In the genomic region with DNA sequence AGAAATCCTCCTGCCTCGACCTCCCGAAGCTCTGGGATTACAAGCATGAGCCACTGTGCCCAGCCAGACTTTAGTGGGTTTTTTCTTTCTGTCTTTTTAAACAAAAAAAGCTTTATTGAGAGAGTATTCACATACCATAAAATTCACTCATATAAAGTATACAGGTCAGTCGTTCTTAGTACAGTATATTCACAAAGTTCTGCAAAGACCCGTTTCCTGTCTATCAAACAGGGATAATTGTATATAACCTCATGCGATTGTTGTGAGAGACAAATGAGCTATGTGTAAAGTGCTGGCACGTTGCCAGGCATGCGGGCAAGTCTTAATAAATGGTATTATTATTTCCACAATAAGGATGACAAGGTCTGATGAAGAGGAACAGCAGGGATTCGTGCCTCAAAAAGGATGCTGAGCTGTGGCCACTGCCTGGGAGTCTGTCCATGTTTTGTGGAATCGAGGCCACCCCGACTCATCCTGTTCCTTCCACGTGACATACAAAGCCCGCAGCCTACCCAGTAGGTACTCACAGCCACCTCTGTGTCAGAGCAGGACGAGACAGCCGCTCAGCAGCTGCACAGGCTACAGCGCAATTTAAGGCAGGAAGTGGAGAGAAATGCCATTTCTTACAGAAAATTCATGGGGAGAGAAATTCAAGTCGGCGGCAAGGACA, we compare ENCODE assay signal across 1 cellular context.
TF ChIP-seq lines count a peak whose summit lies in the region.

No MANE protein-coding gene starts in this region.

TF ChIP-seq in HEK293, 187 proteins besides CTCF, POLR2A, EP300 and RAD21 (continued from another document):
- TF ChIP-seq ZNF37A (tag by site-specific recombination; IDR thresholded peaks at IDR 0.05) (0 out of 2 replicates have a peak, but pooled peaks have one; percentile 59), ZBTB17 (tag by site-specific recombination; IDR thresholded peaks at IDR 0.05) (peak; percentile 56), GLIS1 (tag by site-specific recombination; IDR thresholded peaks at IDR 0.05) (0 out of 2 replicates have a peak, but pooled peaks have one; percentile 15), ZNF174 (tag by site-specific recombination; IDR thresholded peaks at IDR 0.05) (0 out of 2 replicates have a peak, but pooled peaks have one; percentile 57), ZNF2 (tag by site-specific recombination; IDR thresholded peaks at IDR 0.05) (0 out of 2 replicates have a peak, but pooled peaks have one; percentile 18), ZNF544 (tag by site-specific recombination; IDR thresholded peaks at IDR 0.05) (0 out of 2 replicates have a peak, but pooled peaks have one; percentile 36), ZBTB20 (tag by site-specific recombination; IDR thresholded peaks at IDR 0.05) (peak; percentile 22; the same call in 1 of the 2 replicates), ZNF561 (tag by site-specific recombination; IDR thresholded peaks at IDR 0.05; ENCODE audit: borderline replicate concordance) (0 out of 2 replicates have a peak, but pooled peaks have one; percentile 39), ZNF416 (tag by site-specific recombination; IDR thresholded peaks at IDR 0.05) (no peak), ZNF184 (tag by site-specific recombination; IDR thresholded peaks at IDR 0.05) (peak; percentile 51; the same call in 1 of the 2 replicates), ZNF169 (tag by site-specific recombination; IDR thresholded peaks at IDR 0.05) (no peak), FEZF1 (tag by site-specific recombination; IDR thresholded peaks at IDR 0.05) (no peak), TCF7L2 (IDR thresholded peaks at IDR 0.05; ENCODE audit: borderline replicate concordance, low read depth, low read length) (no peak)
- TF ChIP-seq, protein P1, sequence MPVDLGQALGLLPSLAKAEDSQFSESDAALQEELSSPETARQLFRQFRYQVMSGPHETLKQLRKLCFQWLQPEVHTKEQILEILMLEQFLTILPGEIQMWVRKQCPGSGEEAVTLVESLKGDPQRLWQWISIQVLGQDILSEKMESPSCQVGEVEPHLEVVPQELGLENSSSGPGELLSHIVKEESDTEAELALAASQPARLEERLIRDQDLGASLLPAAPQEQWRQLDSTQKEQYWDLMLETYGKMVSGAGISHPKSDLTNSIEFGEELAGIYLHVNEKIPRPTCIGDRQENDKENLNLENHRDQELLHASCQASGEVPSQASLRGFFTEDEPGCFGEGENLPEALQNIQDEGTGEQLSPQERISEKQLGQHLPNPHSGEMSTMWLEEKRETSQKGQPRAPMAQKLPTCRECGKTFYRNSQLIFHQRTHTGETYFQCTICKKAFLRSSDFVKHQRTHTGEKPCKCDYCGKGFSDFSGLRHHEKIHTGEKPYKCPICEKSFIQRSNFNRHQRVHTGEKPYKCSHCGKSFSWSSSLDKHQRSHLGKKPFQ (tag by site-specific recombination; IDR thresholded peaks at IDR 0.05) = no peak
- TF ChIP-seq, protein P2, sequence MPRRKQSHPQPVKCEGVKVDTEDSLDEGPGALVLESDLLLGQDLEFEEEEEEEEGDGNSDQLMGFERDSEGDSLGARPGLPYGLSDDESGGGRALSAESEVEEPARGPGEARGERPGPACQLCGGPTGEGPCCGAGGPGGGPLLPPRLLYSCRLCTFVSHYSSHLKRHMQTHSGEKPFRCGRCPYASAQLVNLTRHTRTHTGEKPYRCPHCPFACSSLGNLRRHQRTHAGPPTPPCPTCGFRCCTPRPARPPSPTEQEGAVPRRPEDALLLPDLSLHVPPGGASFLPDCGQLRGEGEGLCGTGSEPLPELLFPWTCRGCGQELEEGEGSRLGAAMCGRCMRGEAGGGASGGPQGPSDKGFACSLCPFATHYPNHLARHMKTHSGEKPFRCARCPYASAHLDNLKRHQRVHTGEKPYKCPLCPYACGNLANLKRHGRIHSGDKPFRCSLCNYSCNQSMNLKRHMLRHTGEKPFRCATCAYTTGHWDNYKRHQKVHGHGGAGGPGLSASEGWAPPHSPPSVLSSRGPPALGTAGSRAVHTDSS (tag by site-specific recombination; IDR thresholded peaks at IDR 0.05) = peak; percentile 23; the same call in 1 of the 2 replicates
